In genomic region chr2:177535968-177536514, GRCh38 we compare ENCODE assay signal across 16 cellular contexts.
DNase-seq lines count a peak whose midpoint lies in the region; ATAC-seq and TF ChIP-seq lines count a peak whose summit lies in the region.
"Had no signal": no experiment of that assay in that cellular context is flagged by ENCODE, and none has a peak within 500 bp of the region (broad histone marks: within the 10 kb centered on the region; RNA-seq: fewer than 3 reads in every experiment).

No MANE protein-coding gene starts in this region.

- H3K4me3 Mint-ChIP-seq in GM23338 (no peak overlapping the region), endothelial cell (ENCODE audit: unreplicated experiment) (no peak overlapping the region), T-cell (no peak overlapping the region)
- H3K4me3 Mint-ChIP-seq: IgD-negative memory B cell had no signal

- H3K4me1 ChIP-seq in BE2C = peaks cover 30% of the 10 kb centered on the region
- peaks cover 35% of the 10 kb centered on the region for H3K4me1 ChIP-seq in GM23338 (ENCODE audit: insufficient read depth)
- H3K4me1 ChIP-seq in heart right ventricle = no peaks in the 10 kb centered on the region

- WGBS in heart right ventricle, 2 donors = 76 to 86% methylated on average over 3 of the region's 3 CpGs

- H2AFZ ChIP-seq in GM23338 = no peak overlapping the region
- H2AFZ ChIP-seq: PC-9 had no signal

- no peak overlapping the region for H3K4me3 ChIP-seq in BE2C (ENCODE audit: low read depth, low read length)
- no peak overlapping the region for H3K4me3 ChIP-seq in GM23338
- no peak overlapping the region for H3K4me3 ChIP-seq in heart right ventricle
- H3K4me3 ChIP-seq: PC-9 had no signal

- H3K27me3 Mint-ChIP-seq in GM23338 (ENCODE audit: insufficient read depth, low read depth, poor library complexity) (no peaks in the 10 kb centered on the region), endothelial cell (ENCODE audit: unreplicated experiment) (no peaks in the 10 kb centered on the region), T-cell (no peaks in the 10 kb centered on the region)
- H3K27me3 Mint-ChIP-seq: IgD-negative memory B cell had no signal

- no peaks in the 10 kb centered on the region for H3K79me2 ChIP-seq in GM23338 (replicated peaks; ENCODE audit: insufficient read depth)

- no peaks in the 10 kb centered on the region for H3F3A ChIP-seq in GM23338 (replicated peaks; ENCODE audit: low read depth)

- H3K4me2 ChIP-seq in GM23338 = peak overlapping the region; percentile 26; the same call in 1 of the 2 replicates
- H3K4me2 ChIP-seq: PC-9 had no signal

- no peaks in the 10 kb centered on the region for H3K9me3 ChIP-seq in BE2C
- H3K9me3 ChIP-seq in heart right ventricle = no peaks in the 10 kb centered on the region

- no peaks in the 10 kb centered on the region for H3K9me2 ChIP-seq in GM23338 (ENCODE audit: insufficient read depth)

- H3K4me1 Mint-ChIP-seq in GM23338 (peaks cover 32% of the 10 kb centered on the region), endothelial cell (ENCODE audit: unreplicated experiment) (peaks cover 7% of the 10 kb centered on the region), T-cell (no peaks in the 10 kb centered on the region)
- H3K4me1 Mint-ChIP-seq: IgD-negative memory B cell had no signal

- DNase-seq in BE2C (peak; percentile 21), GM23338 (ENCODE audit: low spot score) (peak; percentile 13), NCI-H2081 treated with DMSO at 0.1 percent for 48 hours (lab: John Stamatoyannopoulos, UW) (peak; percentile 76), endothelial cell (ENCODE audit: low spot score) (no peak), cortex of kidney (lab: John Stamatoyannopoulos, UW) (no peak), T-cell (no peak), heart right ventricle (no peak)
- DNase-seq: DND-41, GDM1, MV-4-11, NCI-H1694, NCI-H226, NCI-H748 treated with DMSO at 0.1 percent for 48 hours, PC-9 had no signal

- no peaks in the 10 kb centered on the region for H3K9me3 Mint-ChIP-seq in GM23338
- H3K9me3 Mint-ChIP-seq in endothelial cell (ENCODE audit: unreplicated experiment) = no peaks in the 10 kb centered on the region
- H3K9me3 Mint-ChIP-seq in T-cell = no peaks in the 10 kb centered on the region
- H3K9me3 Mint-ChIP-seq: IgD-negative memory B cell had no signal

- H3K27ac ChIP-seq in GM23338 (ENCODE audit: low read depth) = no peak overlapping the region
- no peak overlapping the region for H3K27ac ChIP-seq in heart right ventricle
- H3K27ac ChIP-seq: PC-9 had no signal

- H3K27ac Mint-ChIP-seq in GM23338 = peak overlapping the region; percentile 86
- peak overlapping the region; percentile 25 for H3K27ac Mint-ChIP-seq in endothelial cell (ENCODE audit: unreplicated experiment)
- H3K27ac Mint-ChIP-seq in T-cell = no peak overlapping the region
- H3K27ac Mint-ChIP-seq: IgD-negative memory B cell had no signal

- POLR2A ChIA-PET in T-cell (lab: Charles Lee) = no interaction called here

- H3K36me3 ChIP-seq in BE2C (no peaks in the 10 kb centered on the region), GM23338 (ENCODE audit: insufficient read depth) (no peaks in the 10 kb centered on the region), heart right ventricle (peaks cover 0 to 23% (median 0%) of the 10 kb centered on the region in 9 donors)

- CTCF ChIA-PET in T-cell (lab: Charles Lee) = interaction anchor here in 1 of 2 donors (1.3 kb wide), 1 partner anchor 14 kb away, joined by 4 read pairs; no protein-coding TSS in a partner anchor

- TF ChIP-seq CTCF in BE2C (IDR thresholded peaks at IDR 0.05; ENCODE audit: low read depth, low read length) = no peak
- TF ChIP-seq CTCF in GM23338 (conservative IDR thresholded peaks at IDR 0.05; ENCODE audit: low read depth in 2 of 2) = no peak
- TF ChIP-seq CTCF in endothelial cell (IDR thresholded peaks at IDR 0.05; ENCODE audit: unreplicated experiment) = no peak
- TF ChIP-seq CTCF in heart right ventricle (IDR thresholded peaks at IDR 0.05) = no peak

- intact Hi-C loops in heart right ventricle (cut with DNase I) = no loop called here

- H3K27me3 ChIP-seq in BE2C = no peaks in the 10 kb centered on the region
- H3K27me3 ChIP-seq in GM23338 (ENCODE audit: insufficient read depth) = no peaks in the 10 kb centered on the region
- H3K27me3 ChIP-seq in heart right ventricle = no peaks in the 10 kb centered on the region

- ATAC-seq in GM23338 (peak; percentile 82), T-cell (replicated peaks in 1 of 4) (no peak), heart right ventricle (no peak), HG03280 (IDR thresholded peaks at IDR 0.05; ENCODE audit: unreplicated experiment) (no peak)

- no peaks in the 10 kb centered on the region for H4K20me1 ChIP-seq in GM23338 (replicated peaks; ENCODE audit: insufficient read depth)

- H3K36me3 Mint-ChIP-seq in GM23338 (ENCODE audit: low read depth) (no peaks in the 10 kb centered on the region), endothelial cell (ENCODE audit: low read depth, unreplicated experiment) (no peaks in the 10 kb centered on the region), T-cell (peaks cover 13% of the 10 kb centered on the region)
- H3K36me3 Mint-ChIP-seq: IgD-negative memory B cell had no signal

TF ChIP-seq in GM23338, 12 proteins besides CTCF, POLR2A, EP300 and RAD21:
- TF ChIP-seq REST (IDR thresholded peaks at IDR 0.05; ENCODE audit: unreplicated experiment) (no peak), STAT1 (IDR thresholded peaks at IDR 0.05; ENCODE audit: unreplicated experiment) (no peak)
TF ChIP-seq in GM23338: peak in this region for 0.

Comparison
In these comparisons a context has a peak if more than half of its experiments do, and no peak if none do; other contexts are left out.
1. DNase-seq: peak in BE2C (single experiment), GM23338 (single experiment) and NCI-H2081 treated with DMSO at 0.1 percent for 48 hours (single experiment); none in endothelial cell (single experiment), cortex of kidney (single experiment), T-cell (0 of 34) and heart right ventricle (0 of 2).
2. H3K27ac Mint-ChIP-seq: peak in GM23338 (single experiment) and endothelial cell (single experiment); none in T-cell (0 of 2).